In genomic region chr10:79145174-79145483, GRCh38 we compare ENCODE assay signal across 10 cellular contexts.
A peak's percentile ranks its signal among the peaks of the same experiment; 100 is the strongest.
DNase-seq lines count a peak whose midpoint lies in the region; ATAC-seq, FAIRE-seq and TF ChIP-seq lines count a peak whose summit lies in the region.
"Had no signal": no experiment of that assay in that cellular context is flagged by ENCODE, and none has a peak within 500 bp of the region (broad histone marks: within the 10 kb centered on the region; RNA-seq: fewer than 3 reads in every experiment).

No MANE protein-coding gene starts in this region.

- H3K4me1 ChIP-seq in BLaER1 (peaks cover 100% of the 10 kb centered on the region), HUES6 (ENCODE audit: control insufficient read depth, insufficient read depth, low read length) (peaks cover 74% of the 10 kb centered on the region), endothelial cell of umbilical vein (ENCODE audit: control insufficient read depth, extremely low read depth, insufficient read depth, low read length) (peaks cover 63% of the 10 kb centered on the region), osteoblast (ENCODE audit: insufficient read depth, low read length) (peaks cover 60% of the 10 kb centered on the region)

- peak overlapping the region; percentile 88 for H3K4me2 ChIP-seq in BLaER1
- peak overlapping the region; percentile 44 for H3K4me2 ChIP-seq in endothelial cell of umbilical vein (ENCODE audit: insufficient read depth, low read length)
- H3K4me2 ChIP-seq in osteoblast (ENCODE audit: insufficient read depth, low read length) = no peak overlapping the region

- no peak for DNase-seq in endothelial cell of umbilical vein (ENCODE audit: low read depth, low spot score)
- no peak for DNase-seq in osteoblast (ENCODE audit: insufficient read length, low spot score, missing footprints)
- DNase-seq in UCSD-AML1 (lab: John Stamatoyannopoulos, UW; ENCODE audit: unreplicated experiment) = no peak
- no peak for DNase-seq in ecto neural progenitor cell (ENCODE audit: low spot score)
- DNase-seq in mucosa of gallbladder (ENCODE audit: low spot score) = no peak
- DNase-seq: activated T-cell treated with anti-CD3 and anti-CD28 coated beads, Interleukin-2, amount 50 U/mL, for 72 hours; NCI-H187 treated with DMSO at 0.1 percent for 48 hours had no signal

- dilution Hi-C loops in endothelial cell of umbilical vein (cut with MboI; ENCODE audit: extremely low pct_ligation_motif_present, low sequenced_read_pairs) = no loop called here

- H3K9me3 ChIP-seq in BLaER1 (no peaks in the 10 kb centered on the region), HUES6 (ENCODE audit: control insufficient read depth, insufficient read depth, low read depth, low read length) (no peaks in the 10 kb centered on the region), endothelial cell of umbilical vein (replicated peaks; ENCODE audit: control insufficient read depth, insufficient read depth, low read length) (no peaks in the 10 kb centered on the region), osteoblast (ENCODE audit: low read depth, low read length) (no peaks in the 10 kb centered on the region)

- H3K9ac ChIP-seq in BLaER1 (peak overlapping the region; percentile 90), HUES6 (ENCODE audit: low read length) (no peak overlapping the region), endothelial cell of umbilical vein (replicated peaks; ENCODE audit: extremely low read depth, insufficient read depth, low read length) (no peak overlapping the region)

- POLR2A ChIA-PET in endothelial cell of umbilical vein (lab: Charles Lee) = no interaction called here

- H3K79me2 ChIP-seq in endothelial cell of umbilical vein (ENCODE audit: control insufficient read depth, insufficient read depth, low read length) (no peaks in the 10 kb centered on the region), osteoblast (ENCODE audit: insufficient read depth, low read length) (peaks cover 89% of the 10 kb centered on the region)

- TF ChIP-seq POLR2A in endothelial cell of umbilical vein (IDR thresholded peaks at IDR 0.05; ENCODE audit: low read depth, low read length) = no peak

- intact Hi-C loops in endothelial cell of umbilical vein (cut with micrococcal nuclease) = no loop called here

- H3K9me1 ChIP-seq in endothelial cell of umbilical vein (replicated peaks; ENCODE audit: control insufficient read depth, extremely low read depth, insufficient read depth, low read length) = no peaks in the 10 kb centered on the region

- H3K4me3 ChIP-seq in BLaER1 (peak overlapping the region; percentile 36), HUES6 (ENCODE audit: low read depth, low read length) (no peak overlapping the region), endothelial cell of umbilical vein (replicated peaks in 1 of 3; ENCODE audit: insufficient read depth in 1 of 3, low read depth in 1 of 3, low read length in 3 of 3) (no peak overlapping the region), osteoblast (ENCODE audit: insufficient read depth, low read length) (no peak overlapping the region)

- H3K27me3 ChIP-seq in BLaER1 (no peaks in the 10 kb centered on the region), HUES6 (ENCODE audit: control insufficient read depth, insufficient read depth, low read length) (no peaks in the 10 kb centered on the region), endothelial cell of umbilical vein (ENCODE audit: control insufficient read depth in 2 of 2, insufficient read depth in 2 of 2, low read length in 2 of 2) (no peaks in the 10 kb centered on the region), osteoblast (ENCODE audit: insufficient read depth, low read length) (no peaks in the 10 kb centered on the region)

- H2AFZ ChIP-seq in endothelial cell of umbilical vein (ENCODE audit: low read depth, low read length) = no peak overlapping the region
- H2AFZ ChIP-seq in osteoblast (ENCODE audit: low read length) = no peak overlapping the region

- H3K36me3 ChIP-seq in BLaER1 (peaks cover 26% of the 10 kb centered on the region), HUES6 (ENCODE audit: control insufficient read depth, insufficient read depth, low read length) (peaks cover 30% of the 10 kb centered on the region), endothelial cell of umbilical vein (ENCODE audit: control insufficient read depth in 2 of 2, extremely low read depth in 1 of 2, insufficient read depth in 2 of 2, low read length in 2 of 2) (peaks cover 0 to 8% of the 10 kb centered on the region in 2 experiments), osteoblast (ENCODE audit: insufficient read depth, low read length) (peaks cover 20% of the 10 kb centered on the region)

- H3K27ac ChIP-seq in BLaER1 (peak overlapping the region; percentile 99), HUES6 (ENCODE audit: low read depth, low read length) (0 out of 2 replicates have a peak overlapping the region, but pooled peaks have one; percentile 14), endothelial cell of umbilical vein (ENCODE audit: insufficient read depth, low read depth, low read length) (peak overlapping the region; percentile 44), osteoblast (ENCODE audit: low read depth, low read length) (peak overlapping the region; percentile 70)

- H4K20me1 ChIP-seq in BLaER1 (no peaks in the 10 kb centered on the region), endothelial cell of umbilical vein (replicated peaks; ENCODE audit: control insufficient read depth, extremely low read depth, insufficient read depth, low read length) (no peaks in the 10 kb centered on the region), osteoblast (ENCODE audit: insufficient read depth, low read length) (peaks cover 11% of the 10 kb centered on the region)

- no peak for FAIRE-seq in endothelial cell of umbilical vein (lab: Jason Lieb, UNC)

- BruUV-seq in endothelial cell of umbilical vein (replicated peaks; lab: Mats Ljungman, UMichigan) = no TSS peak

- no peak for TF ChIP-seq CTCF in endothelial cell of umbilical vein (IDR thresholded peaks at IDR 0.05; ENCODE audit: extremely low read depth in 1 of 2, insufficient read depth in 1 of 2, low read depth in 1 of 2, low read length in 2 of 2)
- no peak for TF ChIP-seq CTCF in osteoblast (IDR thresholded peaks at IDR 0.05; ENCODE audit: extremely low read depth, low read depth, low read length)

- CTCF ChIA-PET in endothelial cell of umbilical vein (lab: Charles Lee) = interaction anchor here (1.3 kb wide), 1 partner anchor 78 kb away, joined by 3 read pairs; no protein-coding TSS in a partner anchor

- no peak for ATAC-seq in HG02798 (IDR thresholded peaks at IDR 0.05; ENCODE audit: poor library complexity, unreplicated experiment)
- ATAC-seq: activated T-cell treated with anti-CD3 and anti-CD28 coated beads, Interleukin-2, amount 50 U/mL, for 72 hours had no signal

TF ChIP-seq in endothelial cell of umbilical vein, 7 proteins besides CTCF, POLR2A, EP300 and RAD21:
- TF ChIP-seq GATA2 (IDR thresholded peaks at IDR 0.05; ENCODE audit: insufficient read depth, insufficient read length, low read depth, low read length) (no peak), MYC (IDR thresholded peaks at IDR 0.05; ENCODE audit: low read depth, low read length) (no peak), FOS (IDR thresholded peaks at IDR 0.05; ENCODE audit: borderline replicate concordance, insufficient read depth, low read length) (no peak), MAX (IDR thresholded peaks at IDR 0.05; ENCODE audit: insufficient read depth, insufficient read length) (no peak), POLR2AphosphoS5 (IDR thresholded peaks at IDR 0.05; ENCODE audit: insufficient read depth, low read depth, low read length) (no peak), JUN (IDR thresholded peaks at IDR 0.05; ENCODE audit: borderline replicate concordance, insufficient read depth, insufficient read length, low read depth) (no peak), EZH2 (IDR thresholded peaks at IDR 0.05; ENCODE audit: borderline replicate concordance, low read depth, low read length, severe bottlenecking) (no peak)
TF ChIP-seq in endothelial cell of umbilical vein: peak in this region for 0.

Comparison
In these comparisons a context has a peak if more than half of its experiments do, and no peak if none do; other contexts are left out.
1. H3K27ac ChIP-seq: peak in every context shown above with its lines; median percentile 99 in BLaER1; 70 in osteoblast; 44 in endothelial cell of umbilical vein; 14 in HUES6.